ENCODE assay signal across 1 cellular context in the genomic region with DNA sequence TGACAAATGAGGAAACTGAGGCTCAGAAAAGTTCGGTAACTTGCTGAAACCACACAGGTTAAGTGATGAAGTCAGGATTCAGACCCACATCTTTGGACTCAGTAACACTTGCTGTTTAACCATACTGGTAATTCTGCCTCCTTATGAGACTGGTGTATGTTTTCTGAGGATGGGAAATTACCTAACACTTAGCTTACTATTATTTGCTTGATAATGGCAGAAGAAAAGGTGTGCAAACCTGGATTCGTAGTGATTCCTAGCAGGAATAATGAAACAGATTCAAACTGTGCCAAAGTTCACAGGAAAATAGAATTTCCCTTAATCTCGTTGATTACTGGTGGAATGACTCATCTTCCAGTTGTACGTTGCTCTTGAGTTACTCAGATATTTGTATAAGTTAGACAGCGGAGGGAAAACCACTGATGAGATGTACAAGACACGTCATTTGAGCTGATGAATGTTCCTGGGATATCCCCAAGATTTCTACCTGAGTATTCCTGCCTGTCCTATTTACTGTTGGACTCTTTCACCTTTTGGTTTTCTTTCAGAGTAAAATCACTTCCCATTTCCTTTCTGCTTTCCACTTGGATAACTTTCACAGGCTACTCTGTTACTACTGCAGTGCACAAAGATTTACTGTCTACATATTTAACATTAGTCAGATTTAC.
A peak's percentile ranks its signal among the peaks of the same experiment; 100 is the strongest.
TF ChIP-seq lines count a peak whose summit lies in the region.

No MANE protein-coding gene starts in this region.

TF ChIP-seq in HepG2, 621 proteins besides CTCF, POLR2A, EP300 and RAD21 (continued from another document and continues in another):
- TF ChIP-seq, protein P1, sequence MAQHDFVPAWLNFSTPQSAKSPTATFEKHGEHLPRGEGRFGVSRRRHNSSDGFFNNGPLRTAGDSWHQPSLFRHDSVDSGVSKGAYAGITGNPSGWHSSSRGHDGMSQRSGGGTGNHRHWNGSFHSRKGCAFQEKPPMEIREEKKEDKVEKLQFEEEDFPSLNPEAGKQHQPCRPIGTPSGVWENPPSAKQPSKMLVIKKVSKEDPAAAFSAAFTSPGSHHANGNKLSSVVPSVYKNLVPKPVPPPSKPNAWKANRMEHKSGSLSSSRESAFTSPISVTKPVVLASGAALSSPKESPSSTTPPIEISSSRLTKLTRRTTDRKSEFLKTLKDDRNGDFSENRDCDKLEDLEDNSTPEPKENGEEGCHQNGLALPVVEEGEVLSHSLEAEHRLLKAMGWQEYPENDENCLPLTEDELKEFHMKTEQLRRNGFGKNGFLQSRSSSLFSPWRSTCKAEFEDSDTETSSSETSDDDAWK (CRISPR knock-in tag; IDR thresholded peaks at IDR 0.05), result no peak
- TF ChIP-seq SYNCRIP (IDR thresholded peaks at IDR 0.05; ENCODE audit: insufficient read depth, low read depth, low read length) (no peak), TFDP1 (CRISPR knock-in tag; IDR thresholded peaks at IDR 0.05; ENCODE audit: borderline replicate concordance) (no peak), ZSCAN20 (CRISPR knock-in tag; IDR thresholded peaks at IDR 0.05; ENCODE audit: borderline replicate concordance) (no peak), ZNF510 (CRISPR knock-in tag; IDR thresholded peaks at IDR 0.05; ENCODE audit: low read depth) (no peak), NCOA1 (CRISPR knock-in tag; IDR thresholded peaks at IDR 0.05) (0 out of 2 replicates have a peak, but pooled peaks have one; percentile 14), JUN (CRISPR knock-in tag; IDR thresholded peaks at IDR 0.05) (peak; percentile 90; the same call in 1 of the 2 replicates), SIX4 (CRISPR knock-in tag; IDR thresholded peaks at IDR 0.05) (peak; percentile 65; the same call in 1 of the 2 replicates), EZH2 (conservative IDR thresholded peaks at IDR 0.05; ENCODE audit: low read depth, low read length) (no peak), ZNF704 (CRISPR knock-in tag; IDR thresholded peaks at IDR 0.05; ENCODE audit: borderline replicate concordance) (no peak), ZFAT (CRISPR knock-in tag; conservative IDR thresholded peaks at IDR 0.05) (no peak), ATM (IDR thresholded peaks at IDR 0.05; ENCODE audit: borderline replicate concordance) (no peak), ZBTB2 (CRISPR knock-in tag; IDR thresholded peaks at IDR 0.05; ENCODE audit: low read depth) (no peak), ZFP82 (CRISPR knock-in tag; IDR thresholded peaks at IDR 0.05; ENCODE audit: borderline replicate concordance) (no peak), PAX8 (CRISPR knock-in tag; IDR thresholded peaks at IDR 0.05; ENCODE audit: borderline replicate concordance) (no peak), TCF7L2 (IDR thresholded peaks at IDR 0.05; ENCODE audit: low read depth, low read length) (no peak), HMGA1 (CRISPR knock-in tag; conservative IDR thresholded peaks at IDR 0.05) (no peak), ZSCAN30 (CRISPR knock-in tag; IDR thresholded peaks at IDR 0.05) (no peak), NFIC (IDR thresholded peaks at IDR 0.05; ENCODE audit: low read length) (no peak), ZSCAN31 (CRISPR knock-in tag; IDR thresholded peaks at IDR 0.05; ENCODE audit: low read depth) (no peak), DDIT3 (CRISPR knock-in tag; IDR thresholded peaks at IDR 0.05) (no peak), ZNF576 (CRISPR knock-in tag; IDR thresholded peaks at IDR 0.05) (no peak)
- TF ChIP-seq, protein P2, sequence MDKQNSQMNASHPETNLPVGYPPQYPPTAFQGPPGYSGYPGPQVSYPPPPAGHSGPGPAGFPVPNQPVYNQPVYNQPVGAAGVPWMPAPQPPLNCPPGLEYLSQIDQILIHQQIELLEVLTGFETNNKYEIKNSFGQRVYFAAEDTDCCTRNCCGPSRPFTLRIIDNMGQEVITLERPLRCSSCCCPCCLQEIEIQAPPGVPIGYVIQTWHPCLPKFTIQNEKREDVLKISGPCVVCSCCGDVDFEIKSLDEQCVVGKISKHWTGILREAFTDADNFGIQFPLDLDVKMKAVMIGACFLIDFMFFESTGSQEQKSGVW (CRISPR knock-in tag; IDR thresholded peaks at IDR 0.05; ENCODE audit: borderline replicate concordance), result no peak
- TF ChIP-seq, protein P3, sequence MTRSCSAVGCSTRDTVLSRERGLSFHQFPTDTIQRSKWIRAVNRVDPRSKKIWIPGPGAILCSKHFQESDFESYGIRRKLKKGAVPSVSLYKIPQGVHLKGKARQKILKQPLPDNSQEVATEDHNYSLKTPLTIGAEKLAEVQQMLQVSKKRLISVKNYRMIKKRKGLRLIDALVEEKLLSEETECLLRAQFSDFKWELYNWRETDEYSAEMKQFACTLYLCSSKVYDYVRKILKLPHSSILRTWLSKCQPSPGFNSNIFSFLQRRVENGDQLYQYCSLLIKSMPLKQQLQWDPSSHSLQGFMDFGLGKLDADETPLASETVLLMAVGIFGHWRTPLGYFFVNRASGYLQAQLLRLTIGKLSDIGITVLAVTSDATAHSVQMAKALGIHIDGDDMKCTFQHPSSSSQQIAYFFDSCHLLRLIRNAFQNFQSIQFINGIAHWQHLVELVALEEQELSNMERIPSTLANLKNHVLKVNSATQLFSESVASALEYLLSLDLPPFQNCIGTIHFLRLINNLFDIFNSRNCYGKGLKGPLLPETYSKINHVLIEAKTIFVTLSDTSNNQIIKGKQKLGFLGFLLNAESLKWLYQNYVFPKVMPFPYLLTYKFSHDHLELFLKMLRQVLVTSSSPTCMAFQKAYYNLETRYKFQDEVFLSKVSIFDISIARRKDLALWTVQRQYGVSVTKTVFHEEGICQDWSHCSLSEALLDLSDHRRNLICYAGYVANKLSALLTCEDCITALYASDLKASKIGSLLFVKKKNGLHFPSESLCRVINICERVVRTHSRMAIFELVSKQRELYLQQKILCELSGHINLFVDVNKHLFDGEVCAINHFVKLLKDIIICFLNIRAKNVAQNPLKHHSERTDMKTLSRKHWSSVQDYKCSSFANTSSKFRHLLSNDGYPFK (CRISPR knock-in tag; IDR thresholded peaks at IDR 0.05; ENCODE audit: borderline replicate concordance), result no peak
- TF ChIP-seq, protein P4, sequence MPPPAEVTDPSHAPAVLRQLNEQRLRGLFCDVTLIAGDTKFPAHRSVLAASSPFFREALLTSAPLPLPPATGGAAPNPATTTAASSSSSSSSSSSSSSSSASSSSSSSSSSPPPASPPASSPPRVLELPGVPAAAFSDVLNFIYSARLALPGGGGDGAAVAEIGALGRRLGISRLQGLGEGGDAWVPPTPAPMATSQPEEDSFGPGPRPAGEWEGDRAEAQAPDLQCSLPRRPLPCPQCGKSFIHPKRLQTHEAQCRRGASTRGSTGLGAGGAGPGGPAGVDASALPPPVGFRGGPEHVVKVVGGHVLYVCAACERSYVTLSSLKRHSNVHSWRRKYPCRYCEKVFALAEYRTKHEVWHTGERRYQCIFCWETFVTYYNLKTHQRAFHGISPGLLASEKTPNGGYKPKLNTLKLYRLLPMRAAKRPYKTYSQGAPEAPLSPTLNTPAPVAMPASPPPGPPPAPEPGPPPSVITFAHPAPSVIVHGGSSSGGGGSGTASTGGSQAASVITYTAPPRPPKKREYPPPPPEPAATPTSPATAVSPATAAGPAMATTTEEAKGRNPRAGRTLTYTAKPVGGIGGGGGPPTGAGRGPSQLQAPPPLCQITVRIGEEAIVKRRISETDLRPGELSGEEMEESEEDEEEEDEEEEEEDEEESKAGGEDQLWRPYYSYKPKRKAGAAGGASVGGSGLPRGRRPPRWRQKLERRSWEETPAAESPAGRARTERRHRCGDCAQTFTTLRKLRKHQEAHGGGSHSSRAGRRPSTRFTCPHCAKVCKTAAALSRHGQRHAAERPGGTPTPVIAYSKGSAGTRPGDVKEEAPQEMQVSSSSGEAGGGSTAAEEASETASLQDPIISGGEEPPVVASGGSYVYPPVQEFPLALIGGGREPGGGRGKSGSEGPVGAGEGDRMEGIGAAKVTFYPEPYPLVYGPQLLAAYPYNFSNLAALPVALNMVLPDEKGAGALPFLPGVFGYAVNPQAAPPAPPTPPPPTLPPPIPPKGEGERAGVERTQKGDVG (CRISPR knock-in tag; IDR thresholded peaks at IDR 0.05; ENCODE audit: borderline replicate concordance), result no peak
- TF ChIP-seq, protein P5, sequence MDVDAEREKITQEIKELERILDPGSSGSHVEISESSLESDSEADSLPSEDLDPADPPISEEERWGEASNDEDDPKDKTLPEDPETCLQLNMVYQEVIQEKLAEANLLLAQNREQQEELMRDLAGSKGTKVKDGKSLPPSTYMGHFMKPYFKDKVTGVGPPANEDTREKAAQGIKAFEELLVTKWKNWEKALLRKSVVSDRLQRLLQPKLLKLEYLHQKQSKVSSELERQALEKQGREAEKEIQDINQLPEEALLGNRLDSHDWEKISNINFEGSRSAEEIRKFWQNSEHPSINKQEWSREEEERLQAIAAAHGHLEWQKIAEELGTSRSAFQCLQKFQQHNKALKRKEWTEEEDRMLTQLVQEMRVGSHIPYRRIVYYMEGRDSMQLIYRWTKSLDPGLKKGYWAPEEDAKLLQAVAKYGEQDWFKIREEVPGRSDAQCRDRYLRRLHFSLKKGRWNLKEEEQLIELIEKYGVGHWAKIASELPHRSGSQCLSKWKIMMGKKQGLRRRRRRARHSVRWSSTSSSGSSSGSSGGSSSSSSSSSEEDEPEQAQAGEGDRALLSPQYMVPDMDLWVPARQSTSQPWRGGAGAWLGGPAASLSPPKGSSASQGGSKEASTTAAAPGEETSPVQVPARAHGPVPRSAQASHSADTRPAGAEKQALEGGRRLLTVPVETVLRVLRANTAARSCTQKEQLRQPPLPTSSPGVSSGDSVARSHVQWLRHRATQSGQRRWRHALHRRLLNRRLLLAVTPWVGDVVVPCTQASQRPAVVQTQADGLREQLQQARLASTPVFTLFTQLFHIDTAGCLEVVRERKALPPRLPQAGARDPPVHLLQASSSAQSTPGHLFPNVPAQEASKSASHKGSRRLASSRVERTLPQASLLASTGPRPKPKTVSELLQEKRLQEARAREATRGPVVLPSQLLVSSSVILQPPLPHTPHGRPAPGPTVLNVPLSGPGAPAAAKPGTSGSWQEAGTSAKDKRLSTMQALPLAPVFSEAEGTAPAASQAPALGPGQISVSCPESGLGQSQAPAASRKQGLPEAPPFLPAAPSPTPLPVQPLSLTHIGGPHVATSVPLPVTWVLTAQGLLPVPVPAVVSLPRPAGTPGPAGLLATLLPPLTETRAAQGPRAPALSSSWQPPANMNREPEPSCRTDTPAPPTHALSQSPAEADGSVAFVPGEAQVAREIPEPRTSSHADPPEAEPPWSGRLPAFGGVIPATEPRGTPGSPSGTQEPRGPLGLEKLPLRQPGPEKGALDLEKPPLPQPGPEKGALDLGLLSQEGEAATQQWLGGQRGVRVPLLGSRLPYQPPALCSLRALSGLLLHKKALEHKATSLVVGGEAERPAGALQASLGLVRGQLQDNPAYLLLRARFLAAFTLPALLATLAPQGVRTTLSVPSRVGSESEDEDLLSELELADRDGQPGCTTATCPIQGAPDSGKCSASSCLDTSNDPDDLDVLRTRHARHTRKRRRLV (CRISPR knock-in tag; IDR thresholded peaks at IDR 0.05), result 0 out of 2 replicates have a peak, but pooled peaks have one; percentile 12
- TF ChIP-seq, protein P6, sequence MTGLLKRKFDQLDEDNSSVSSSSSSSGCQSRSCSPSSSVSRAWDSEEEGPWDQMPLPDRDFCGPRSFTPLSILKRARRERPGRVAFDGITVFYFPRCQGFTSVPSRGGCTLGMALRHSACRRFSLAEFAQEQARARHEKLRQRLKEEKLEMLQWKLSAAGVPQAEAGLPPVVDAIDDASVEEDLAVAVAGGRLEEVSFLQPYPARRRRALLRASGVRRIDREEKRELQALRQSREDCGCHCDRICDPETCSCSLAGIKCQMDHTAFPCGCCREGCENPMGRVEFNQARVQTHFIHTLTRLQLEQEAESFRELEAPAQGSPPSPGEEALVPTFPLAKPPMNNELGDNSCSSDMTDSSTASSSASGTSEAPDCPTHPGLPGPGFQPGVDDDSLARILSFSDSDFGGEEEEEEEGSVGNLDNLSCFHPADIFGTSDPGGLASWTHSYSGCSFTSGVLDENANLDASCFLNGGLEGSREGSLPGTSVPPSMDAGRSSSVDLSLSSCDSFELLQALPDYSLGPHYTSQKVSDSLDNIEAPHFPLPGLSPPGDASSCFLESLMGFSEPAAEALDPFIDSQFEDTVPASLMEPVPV (CRISPR knock-in tag; IDR thresholded peaks at IDR 0.05), result peak; percentile 29
